In genomic region chr17:8696951-8697745, GRCh38 we compare ENCODE assay signal across 13 cellular contexts. TPM values are rescaled to one million over a fixed set of nuclear protein-coding genes. Genes with fewer than 3 reads are reported as not detected.
A peak's percentile ranks its signal among the peaks of the same experiment; 100 is the strongest.
DNase-seq lines count a peak whose midpoint lies in the region; ATAC-seq and TF ChIP-seq lines count a peak whose summit lies in the region.
"Had no signal": no experiment of that assay in that cellular context is flagged by ENCODE, and none has a peak within 500 bp of the region (broad histone marks: within the 10 kb centered on the region; RNA-seq: fewer than 3 reads in every experiment).

No MANE protein-coding gene starts in this region.

- H3K9ac ChIP-seq in adipocyte (ENCODE audit: low read length) (no peak overlapping the region), neural progenitor cell (no peak overlapping the region)

- in situ Hi-C loops in GM13977 (cut with MboI; ENCODE audit: low pct_unique_long_range_greater_than_20kb, low sequenced_read_pairs, unreplicated experiment), result no loop called here

- peak overlapping the region; percentile 7 for H3K4me2 ChIP-seq in neural progenitor cell

- WGBS in heart right ventricle, 2 donors, result 68 to 72% methylated on average over 17 of the region's 17 CpGs

- H3K27me3 Mint-ChIP-seq in neural progenitor cell (ENCODE audit: insufficient read depth, low read depth), result peaks cover 18% of the 10 kb centered on the region

- peak overlapping the region; percentile 86 for H3K27ac Mint-ChIP-seq in neural progenitor cell

- H3K79me2 ChIP-seq in neural progenitor cell (ENCODE audit: low read depth), result no peaks in the 10 kb centered on the region

- no peak overlapping the region for H3K4me3 ChIP-seq in adipocyte (ENCODE audit: low read length)
- no peak overlapping the region for H3K4me3 ChIP-seq in heart right ventricle
- no peak overlapping the region for H3K4me3 ChIP-seq in neural progenitor cell
- H3K4me3 ChIP-seq: lung, suprapubic skin had no signal

- H4K20me1 ChIP-seq in neural progenitor cell (ENCODE audit: low read depth), result no peaks in the 10 kb centered on the region

- DNase-seq in EH (ENCODE audit: low read depth) (peak; percentile 77), adipocyte (ENCODE audit: low read depth) (peak; percentile 67), heart right ventricle (no peak), neural progenitor cell (ENCODE audit: low spot score) (peak; percentile 13), GM13977 (ENCODE audit: low spot score) (no peak), NCI-H1092 (lab: John Stamatoyannopoulos, UW) (no peak)
- DNase-seq: esophagus squamous epithelium, NCI-H187 treated with DMSO at 0.1 percent for 48 hours, PC-3 had no signal

- peaks cover 38% of the 10 kb centered on the region for H3K4me1 Mint-ChIP-seq in neural progenitor cell

- H3K27ac ChIP-seq in heart right ventricle (peak overlapping the region in 1 of 10 donors; percentile 48), neural progenitor cell (no peak overlapping the region)
- H3K27ac ChIP-seq: suprapubic skin had no signal

- H3K36me3 ChIP-seq in adipocyte (ENCODE audit: control insufficient read depth, insufficient read depth, low read length, severe bottlenecking) (no peaks in the 10 kb centered on the region), heart right ventricle (no peaks in the 10 kb centered on the region), neural progenitor cell (no peaks in the 10 kb centered on the region)
- H3K36me3 ChIP-seq: esophagus squamous epithelium, suprapubic skin had no signal

- no peak for TF ChIP-seq CTCF in heart right ventricle (IDR thresholded peaks at IDR 0.05)
- no peak for TF ChIP-seq CTCF in neural progenitor cell (IDR thresholded peaks at IDR 0.05)
- no peak for TF ChIP-seq CTCF in GM13977 (IDR thresholded peaks at IDR 0.05; ENCODE audit: extremely low read depth, insufficient read depth, missing control alignments)

- H3K4me3 Mint-ChIP-seq in neural progenitor cell, result peak overlapping the region; percentile 46

- H3K4me1 ChIP-seq in adipocyte (ENCODE audit: control insufficient read depth, insufficient read depth, low read length), result peaks cover 7% of the 10 kb centered on the region
- H3K4me1 ChIP-seq in heart right ventricle, result peaks cover 5 to 27% (median 15%) of the 10 kb centered on the region in 9 donors
- H3K4me1 ChIP-seq in neural progenitor cell, result peaks cover 12% of the 10 kb centered on the region

- H3K9me3 ChIP-seq in adipocyte (ENCODE audit: control insufficient read depth, low read length), result peaks cover 5% of the 10 kb centered on the region
- H3K9me3 ChIP-seq in heart right ventricle, result no peaks in the 10 kb centered on the region
- no peaks in the 10 kb centered on the region for H3K9me3 ChIP-seq in neural progenitor cell (ENCODE audit: low read depth)
- H3K9me3 ChIP-seq: esophagus squamous epithelium, suprapubic skin had no signal

- intact Hi-C loops in heart right ventricle (cut with DNase I), result no loop called here

- peak overlapping the region; percentile 54 for H2AFZ ChIP-seq in neural progenitor cell (replicated peaks)

- no peaks in the 10 kb centered on the region for H3K9me3 Mint-ChIP-seq in neural progenitor cell

- H3F3A ChIP-seq in neural progenitor cell (ENCODE audit: low read depth), result no peaks in the 10 kb centered on the region

- peaks cover 24% of the 10 kb centered on the region for H3K27me3 ChIP-seq in adipocyte (replicated peaks; ENCODE audit: control insufficient read depth, insufficient read depth, low read length)
- H3K27me3 ChIP-seq in heart right ventricle, result peaks cover 0 to 4% (median 0%) of the 10 kb centered on the region in 7 donors
- H3K27me3 ChIP-seq in neural progenitor cell, result no peaks in the 10 kb centered on the region
- H3K27me3 ChIP-seq: suprapubic skin had no signal

- ATAC-seq in heart right ventricle (peak in 6 of 8 donors; percentile 13 to 59 (median 29)), HG02759 (IDR thresholded peaks at IDR 0.05; ENCODE audit: unreplicated experiment) (no peak), GM18873 (IDR thresholded peaks at IDR 0.05; ENCODE audit: low FRiP score, unreplicated experiment) (no peak)
- ATAC-seq: PC-3 had no signal

- no peaks in the 10 kb centered on the region for H3K36me3 Mint-ChIP-seq in neural progenitor cell

RNA-seq across cellular contexts. Expression of gene CCDC42, which starts 47.5 kb away (rescaled TPM):
- under 1 TPM in 1 of 10 donors, not detected in 9; 0.30 TPM for total RNA-seq in heart right ventricle
- not detected for polyA plus RNA-seq in heart right ventricle
- not detected in 2 replicates for total RNA-seq in neural progenitor cell (ENCODE audit: low replicate concordance)
- total RNA-seq: esophagus squamous epithelium, PC-3, suprapubic skin had no signal

Comparison
In these comparisons a context has a peak if more than half of its experiments do, and no peak if none do; other contexts are left out.
1. DNase-seq: peak in EH (single experiment), adipocyte (single experiment) and neural progenitor cell (single experiment); none in heart right ventricle (0 of 2), GM13977 (single experiment) and NCI-H1092 (single experiment).
2. ATAC-seq: peak in heart right ventricle (6 of 8); none in HG02759 (single experiment) and GM18873 (single experiment).